9 cellular contexts compared by ENCODE assay signal in genomic region chr15:31013863-31014607, GRCh38. TPM values are rescaled to one million over a fixed set of nuclear protein-coding genes. Genes with fewer than 3 reads are reported as not detected.
DNase-seq lines count a peak whose midpoint lies in the region; ATAC-seq, FAIRE-seq and TF ChIP-seq lines count a peak whose summit lies in the region.
"Had no signal": no experiment of that assay in that cellular context is flagged by ENCODE, and none has a peak within 500 bp of the region (broad histone marks: within the 10 kb centered on the region; RNA-seq: fewer than 3 reads in every experiment).

No MANE protein-coding gene starts in this region.

- H3K36me3 ChIP-seq in KOPT-K1 (ENCODE audit: insufficient read depth, low read length) (no peaks in the 10 kb centered on the region), HepG2 (replicated peaks in 1 of 2; ENCODE audit: control insufficient read depth in 1 of 2, insufficient read depth in 2 of 2, low read length in 2 of 2) (no peaks in the 10 kb centered on the region), esophagus muscularis mucosa (no peaks in the 10 kb centered on the region)
- H3K36me3 ChIP-seq: Peyer's patch had no signal

- H3K27me3 ChIP-seq in HepG2 (ENCODE audit: control insufficient read depth in 1 of 2, insufficient read depth in 2 of 2, low read length in 2 of 2) (no peaks in the 10 kb centered on the region), esophagus muscularis mucosa (no peaks in the 10 kb centered on the region)
- H3K27me3 ChIP-seq: Peyer's patch had no signal

- peak; percentile 98 for ATAC-seq in GM18511 (IDR thresholded peaks at IDR 0.05; ENCODE audit: unreplicated experiment)
- peak; percentile 83 for ATAC-seq in GM21526 (IDR thresholded peaks at IDR 0.05; ENCODE audit: low FRiP score, unreplicated experiment)
- peak; percentile 88 for ATAC-seq in HepG2

- POLR2A ChIA-PET in HepG2 (lab: Yijun Ruan, JAX), result interaction anchor here (1.5 to 2.4 kb wide), 2 partner anchors 23 to 312 kb away, joined by 5 to 21 read pairs; partner anchors contain the start of genes KLF13 and MTMR10

- H2AFZ ChIP-seq in HepG2 (ENCODE audit: low read length), result peak overlapping the region; percentile 4

- in situ Hi-C loops in HepG2 (cut with HindIII; ENCODE audit: extremely low pct_ligation_motif_present, low pct_unique_long_range_greater_than_20kb), result no loop called here

- TF ChIP-seq CTCF in HepG2 (CRISPR knock-in tag; IDR thresholded peaks at IDR 0.05) (no peak), esophagus muscularis mucosa (IDR thresholded peaks at IDR 0.05) (no peak)

- H3K4me3 ChIP-seq in HepG2 (replicated peaks in 1 of 3; ENCODE audit: insufficient read depth in 1 of 3, low read depth in 2 of 3, low read length in 3 of 3), result peak overlapping the region in 2 of 3 experiments; percentile 11 to 14; a peak in 1 of 6 replicates
- no peak overlapping the region for H3K4me3 ChIP-seq in esophagus muscularis mucosa
- H3K4me3 ChIP-seq: Peyer's patch had no signal

- H4K20me1 ChIP-seq in HepG2 (ENCODE audit: insufficient read depth, low read length), result no peaks in the 10 kb centered on the region

- H3K4me1 ChIP-seq in HepG2 (ENCODE audit: insufficient read depth, low read length), result peaks cover 17% of the 10 kb centered on the region
- H3K4me1 ChIP-seq in esophagus muscularis mucosa, result no peaks in the 10 kb centered on the region
- H3K4me1 ChIP-seq: Peyer's patch had no signal

- peak overlapping the region; percentile 53 for H3K4me2 ChIP-seq in HepG2 (ENCODE audit: low read depth, low read length)

- peak overlapping the region; percentile 53 for H3K27ac ChIP-seq in KOPT-K1 (ENCODE audit: low read depth, low read length, poor library complexity, severe bottlenecking)
- no peak overlapping the region for H3K27ac ChIP-seq in HepG2 (ENCODE audit: extremely low read length, insufficient read depth, low read length)
- H3K27ac ChIP-seq in esophagus muscularis mucosa (replicated peaks in 1 of 4), result no peak overlapping the region

- TF ChIP-seq EP300 in HepG2 (IDR thresholded peaks at IDR 0.05; ENCODE audit: low read depth in 2 of 2, low read length in 2 of 2) (peak in 1 of 2 experiments; percentile 38; a peak in 1 of 4 replicates), HepG2 (CRISPR knock-in tag; IDR thresholded peaks at IDR 0.05; ENCODE audit: borderline replicate concordance) (no peak), esophagus muscularis mucosa (IDR thresholded peaks at IDR 0.05) (no peak)

- intact Hi-C loops in HepG2 (cut with micrococcal nuclease; ENCODE audit: unreplicated experiment), result loop anchor here (5.0 kb wide), 1 partner anchor 73 kb away; no protein-coding TSS in a partner anchor
- intact Hi-C loops in esophagus muscularis mucosa (cut with DNase I), result no loop called here

- BruUV-seq in HepG2 (replicated peaks; lab: Mats Ljungman, UMichigan), result no TSS peak

- WGBS in HepG2 (ENCODE audit: low lambda C conversion rate), result 0% methylated on average over 2 of the region's 2 CpGs
- WGBS in esophagus muscularis mucosa, result 61% methylated on average over 2 of the region's 2 CpGs

- DNase-seq in HepG2 (ENCODE audit: low spot score), result peak; percentile 52
- DNase-seq in superior temporal gyrus (ENCODE audit: extremely low spot score), result no peak
- DNase-seq in central memory CD4-positive, alpha-beta T cell, result no peak
- no peak for DNase-seq in esophagus muscularis mucosa (ENCODE audit: extremely low spot score)
- no peak for DNase-seq in HUDEP-2 (lab: John Stamatoyannopoulos, UW; ENCODE audit: unreplicated experiment in 76 of 76)
- DNase-seq: Peyer's patch had no signal

- H3K9ac ChIP-seq in HepG2 (ENCODE audit: insufficient read depth, low read depth, low read length), result no peak overlapping the region

- FAIRE-seq in HepG2 (lab: Jason Lieb, UNC), result peak; percentile 65

- H3K9me3 ChIP-seq in KOPT-K1 (ENCODE audit: insufficient read depth, low read length, poor library complexity, severe bottlenecking) (peaks cover 12% of the 10 kb centered on the region), HepG2 (ENCODE audit: low read length) (peaks cover 13% of the 10 kb centered on the region), esophagus muscularis mucosa (peaks cover 0 to 25% (median 21%) of the 10 kb centered on the region in 4 donors)

- TF ChIP-seq POLR2A in HepG2 (IDR thresholded peaks at IDR 0.05; ENCODE audit: insufficient read depth in 1 of 2, low read depth in 2 of 2, low read length in 2 of 2), result no peak
- no peak for TF ChIP-seq POLR2A in esophagus muscularis mucosa (IDR thresholded peaks at IDR 0.05; ENCODE audit: low read depth)

- no peaks in the 10 kb centered on the region for H3K79me2 ChIP-seq in HepG2 (ENCODE audit: insufficient read depth, low read length)

- TF ChIP-seq RAD21 in HepG2 (CRISPR knock-in tag; IDR thresholded peaks at IDR 0.05), result no peak

- CTCF ChIA-PET in HepG2 (lab: Yijun Ruan, JAX; ENCODE audit: low intra/inter-chr PET ratio, low total read pairs), result no interaction called here

TF ChIP-seq in HepG2, 621 proteins besides CTCF, POLR2A, EP300 and RAD21:
- 0 out of 2 replicates have a peak, but pooled peaks have one; percentile 31 for TF ChIP-seq GATAD2A (CRISPR knock-in tag; IDR thresholded peaks at IDR 0.05)
- peak; percentile 82 for TF ChIP-seq CEBPG (CRISPR knock-in tag; IDR thresholded peaks at IDR 0.05)
- TF ChIP-seq SOX13 (IDR thresholded peaks at IDR 0.05), result no peak
- peak in 1 of 2 experiments; percentile 53; a peak in 1 of 4 replicates for TF ChIP-seq SOX13 (CRISPR knock-in tag; conservative IDR thresholded peaks at IDR 0.05 in 1 of 2, IDR thresholded peaks at IDR 0.05 in 1 of 2)
- peak; percentile 82 for TF ChIP-seq CEBPB (IDR thresholded peaks at IDR 0.05; ENCODE audit: borderline replicate concordance, low read depth, low read length)
- no peak for TF ChIP-seq KLF12 (CRISPR knock-in tag; IDR thresholded peaks at IDR 0.05; ENCODE audit: borderline replicate concordance)
- TF ChIP-seq HNF4G (IDR thresholded peaks at IDR 0.05; ENCODE audit: borderline replicate concordance, low read depth, low read length), result peak; percentile 11; the same call in 1 of the 2 replicates
- no peak for TF ChIP-seq HNF4G (CRISPR knock-in tag; IDR thresholded peaks at IDR 0.05; ENCODE audit: borderline replicate concordance, low read depth)
- TF ChIP-seq ELK4 (CRISPR knock-in tag; IDR thresholded peaks at IDR 0.05; ENCODE audit: borderline replicate concordance), result no peak
- TF ChIP-seq KAT8 (CRISPR knock-in tag; IDR thresholded peaks at IDR 0.05), result 0 out of 2 replicates have a peak, but pooled peaks have one; percentile 28
- TF ChIP-seq HNF4A (CRISPR knock-in tag; IDR thresholded peaks at IDR 0.05), result peak; percentile 48; the same call in 1 of the 2 replicates
- TF ChIP-seq ZNF589 (CRISPR knock-in tag; conservative IDR thresholded peaks at IDR 0.05), result no peak

RNA-seq across cellular contexts. Expression of gene MTMR10, which starts 22.6 kb away (rescaled TPM):
- total RNA-seq in HepG2 (2016; rRNA removed; fragmentation: Illumina TruSeq; extraction: Trizol), result 17.4 and 18.6 TPM in 2 replicates
- total RNA-seq in HepG2 (2016; cell fraction: cytosol; rRNA removed; fragmentation: Illumina TruSeq; extraction: Trizol; ENCODE audit: low read depth), result 2.5 and 2.7 TPM in 2 replicates
- total RNA-seq in HepG2 (2016; cell fraction: insoluble cytoplasmic fraction; rRNA removed; fragmentation: Illumina TruSeq; extraction: Trizol), result 17.6 and 17.8 TPM in 2 replicates
- total RNA-seq in HepG2 (2016; cell fraction: membrane; rRNA removed; fragmentation: Illumina TruSeq; extraction: Trizol), result 8.5 and 10.1 TPM in 2 replicates
- 29.2 and 29.6 TPM in 2 replicates for total RNA-seq in HepG2 (2016; cell fraction: nucleus; rRNA removed; fragmentation: Illumina TruSeq; extraction: Trizol)
- 10.0 and 10.2 TPM in 2 replicates for polyA plus RNA-seq in HepG2 (2011; rRNA removed)
- polyA plus RNA-seq in HepG2 (2011; cell fraction: cytosol; rRNA removed), result 4.3 and 6.3 TPM in 2 replicates
- polyA plus RNA-seq in HepG2 (2011; cell fraction: nucleus; rRNA removed), result 10.5 and 10.7 TPM in 2 replicates
- polyA plus RNA-seq in HepG2 (2012), result 11.6 and 14.6 TPM in 2 replicates
- polyA plus RNA-seq in HepG2 (2016; cell fraction: cytosol; fragmentation: Illumina TruSeq; extraction: Trizol; ENCODE audit: low read depth), result 1.1 TPM in 2 replicates
- polyA plus RNA-seq in HepG2 (2016; cell fraction: insoluble cytoplasmic fraction; fragmentation: Illumina TruSeq; extraction: Trizol; ENCODE audit: low read depth), result 13.3 and 14.3 TPM in 2 replicates
- polyA plus RNA-seq in HepG2 (2016; cell fraction: membrane; fragmentation: Illumina TruSeq; extraction: Trizol; ENCODE audit: low read depth), result 4.3 and 4.6 TPM in 2 replicates
- polyA plus RNA-seq in HepG2 (2016; cell fraction: nucleus; fragmentation: Illumina TruSeq; extraction: Trizol; ENCODE audit: insufficient read depth, low read depth), result 16.0 and 20.6 TPM in 2 replicates
- polyA minus RNA-seq in HepG2 (2011; rRNA and poly(A)+ RNA removed; ENCODE audit: low replicate concordance), result 6.1 and 8.6 TPM in 2 replicates
- polyA minus RNA-seq in HepG2 (2011; cell fraction: cytosol; rRNA and poly(A)+ RNA removed), result 8.5 and 9.8 TPM in 2 replicates
- 79.1 and 87.2 TPM in 2 replicates for polyA minus RNA-seq in HepG2 (2011; cell fraction: nucleus; rRNA and poly(A)+ RNA removed)
- total RNA-seq in esophagus muscularis mucosa, result 10 to 100 TPM; 27.4 to 32.3 (median 30.2) TPM

Comparison
In these comparisons a context has a peak if more than half of its experiments do, and no peak if none do; other contexts are left out.
1. H3K4me3 ChIP-seq: peak in HepG2 (2 of 3); none in esophagus muscularis mucosa (0 of 4).
2. Peak in every context shown above with its lines, with median percentiles within 50 percentile points of each other: ATAC-seq.